Comparison of ENCODE assay signal across 1 cellular context in the genomic region with DNA sequence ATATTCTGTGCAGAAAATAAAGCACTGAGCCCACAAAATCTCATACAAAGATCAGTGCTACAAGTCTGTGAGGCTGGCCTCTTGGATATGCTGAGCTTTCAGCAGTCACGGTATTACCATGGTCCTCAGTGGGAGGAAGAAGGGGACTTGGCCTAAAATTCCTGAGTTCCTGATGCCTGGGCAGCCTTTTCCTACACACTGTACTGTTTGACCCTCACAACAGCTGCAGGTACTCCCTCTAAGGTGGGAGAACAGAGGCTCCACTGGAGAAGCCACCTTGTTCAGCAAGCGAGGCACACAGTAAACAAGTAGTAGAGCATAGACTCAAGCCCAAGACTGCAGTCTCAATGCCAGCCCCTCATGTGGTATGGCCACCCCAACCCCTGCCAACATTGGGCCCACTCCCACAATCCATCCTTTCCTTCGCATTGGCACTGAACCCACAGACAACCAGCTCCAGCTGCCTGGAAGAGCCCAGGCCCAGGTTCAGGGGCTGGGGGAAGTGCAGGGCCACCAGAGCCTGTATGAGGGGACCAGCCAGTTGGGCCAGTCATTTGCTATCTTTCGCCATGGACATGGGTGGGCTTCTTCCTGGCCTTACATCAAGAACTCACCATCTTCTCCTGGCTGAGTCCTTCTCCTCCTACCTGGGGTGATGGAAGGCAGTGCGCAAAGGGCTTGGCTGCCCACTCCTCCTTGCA.
TF ChIP-seq lines count a peak whose summit lies in the region.

No MANE protein-coding gene starts in this region.

TF ChIP-seq in HepG2, 621 proteins besides CTCF, POLR2A, EP300 and RAD21 (continued from another document and continues in another):
- TF ChIP-seq, protein P1, sequence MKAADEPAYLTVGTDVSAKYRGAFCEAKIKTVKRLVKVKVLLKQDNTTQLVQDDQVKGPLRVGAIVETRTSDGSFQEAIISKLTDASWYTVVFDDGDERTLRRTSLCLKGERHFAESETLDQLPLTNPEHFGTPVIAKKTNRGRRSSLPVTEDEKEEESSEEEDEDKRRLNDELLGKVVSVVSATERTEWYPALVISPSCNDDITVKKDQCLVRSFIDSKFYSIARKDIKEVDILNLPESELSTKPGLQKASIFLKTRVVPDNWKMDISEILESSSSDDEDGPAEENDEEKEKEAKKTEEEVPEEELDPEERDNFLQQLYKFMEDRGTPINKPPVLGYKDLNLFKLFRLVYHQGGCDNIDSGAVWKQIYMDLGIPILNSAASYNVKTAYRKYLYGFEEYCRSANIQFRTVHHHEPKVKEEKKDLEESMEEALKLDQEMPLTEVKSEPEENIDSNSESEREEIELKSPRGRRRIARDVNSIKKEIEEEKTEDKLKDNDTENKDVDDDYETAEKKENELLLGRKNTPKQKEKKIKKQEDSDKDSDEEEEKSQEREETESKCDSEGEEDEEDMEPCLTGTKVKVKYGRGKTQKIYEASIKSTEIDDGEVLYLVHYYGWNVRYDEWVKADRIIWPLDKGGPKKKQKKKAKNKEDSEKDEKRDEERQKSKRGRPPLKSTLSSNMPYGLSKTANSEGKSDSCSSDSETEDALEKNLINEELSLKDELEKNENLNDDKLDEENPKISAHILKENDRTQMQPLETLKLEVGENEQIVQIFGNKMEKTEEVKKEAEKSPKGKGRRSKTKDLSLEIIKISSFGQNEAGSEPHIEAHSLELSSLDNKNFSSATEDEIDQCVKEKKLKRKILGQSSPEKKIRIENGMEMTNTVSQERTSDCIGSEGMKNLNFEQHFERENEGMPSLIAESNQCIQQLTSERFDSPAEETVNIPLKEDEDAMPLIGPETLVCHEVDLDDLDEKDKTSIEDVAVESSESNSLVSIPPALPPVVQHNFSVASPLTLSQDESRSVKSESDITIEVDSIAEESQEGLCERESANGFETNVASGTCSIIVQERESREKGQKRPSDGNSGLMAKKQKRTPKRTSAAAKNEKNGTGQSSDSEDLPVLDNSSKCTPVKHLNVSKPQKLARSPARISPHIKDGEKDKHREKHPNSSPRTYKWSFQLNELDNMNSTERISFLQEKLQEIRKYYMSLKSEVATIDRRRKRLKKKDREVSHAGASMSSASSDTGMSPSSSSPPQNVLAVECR (CRISPR knock-in tag; IDR thresholded peaks at IDR 0.05; ENCODE audit: borderline replicate concordance) = no peak
- TF ChIP-seq NR3C1 (CRISPR knock-in tag; IDR thresholded peaks at IDR 0.05) (no peak), PHF5A (CRISPR knock-in tag; IDR thresholded peaks at IDR 0.05; ENCODE audit: low read depth, unreplicated experiment) (no peak), ZNF343 (CRISPR knock-in tag; IDR thresholded peaks at IDR 0.05) (no peak; the same call in 1 of the 2 replicates), FOXA1 (IDR thresholded peaks at IDR 0.05) (no peak), FOXA1 (CRISPR knock-in tag; IDR thresholded peaks at IDR 0.05) (no peak), ZNF773 (CRISPR knock-in tag; IDR thresholded peaks at IDR 0.05; ENCODE audit: borderline replicate concordance) (no peak), PHF21A (CRISPR knock-in tag; IDR thresholded peaks at IDR 0.05) (no peak), MAFK (conservative IDR thresholded peaks at IDR 0.05 in 1 of 2, IDR thresholded peaks at IDR 0.05 in 1 of 2; ENCODE audit: low read length in 2 of 2) (0 out of 4 replicates have a peak, but pooled peaks of 1 of the 2 experiments have one; percentile 0), SETDB1 (CRISPR knock-in tag; IDR thresholded peaks at IDR 0.05; ENCODE audit: borderline replicate concordance) (no peak), ZNF569 (CRISPR knock-in tag; IDR thresholded peaks at IDR 0.05; ENCODE audit: borderline replicate concordance) (no peak), SNRNP70 (IDR thresholded peaks at IDR 0.05; ENCODE audit: low read depth, low read length) (no peak), TEAD2 (CRISPR knock-in tag; IDR thresholded peaks at IDR 0.05) (no peak), FLYWCH1 (CRISPR knock-in tag; IDR thresholded peaks at IDR 0.05) (no peak), ZNF629 (CRISPR knock-in tag; conservative IDR thresholded peaks at IDR 0.05) (no peak), ZNF558 (CRISPR knock-in tag; IDR thresholded peaks at IDR 0.05; ENCODE audit: borderline replicate concordance) (no peak), TBX3 (IDR thresholded peaks at IDR 0.05; ENCODE audit: borderline replicate concordance) (no peak), ZSCAN21 (CRISPR knock-in tag; IDR thresholded peaks at IDR 0.05; ENCODE audit: borderline replicate concordance) (peak; percentile 15; the same call in 1 of the 2 replicates), ZNF496 (CRISPR knock-in tag; IDR thresholded peaks at IDR 0.05; ENCODE audit: insufficient replicate concordance) (no peak), CEBPB (IDR thresholded peaks at IDR 0.05; ENCODE audit: borderline replicate concordance, low read depth, low read length) (no peak), U2AF1 (optimal IDR thresholded peaks at IDR 0.05; ENCODE audit: low read depth, low read length) (no peak), SRF (IDR thresholded peaks at IDR 0.05; ENCODE audit: low read depth, low read length) (no peak), ZNF138 (CRISPR knock-in tag; IDR thresholded peaks at IDR 0.05; ENCODE audit: low read depth) (no peak), ZNF670 (CRISPR knock-in tag; IDR thresholded peaks at IDR 0.05; ENCODE audit: borderline replicate concordance) (no peak), ZNF3 (CRISPR knock-in tag; IDR thresholded peaks at IDR 0.05) (peak; percentile 59; the same call in 1 of the 2 replicates), ZNF234 (CRISPR knock-in tag; conservative IDR thresholded peaks at IDR 0.05) (no peak), SALL2 (CRISPR knock-in tag; IDR thresholded peaks at IDR 0.05) (0 out of 2 replicates have a peak, but pooled peaks have one; percentile 11), MYC (CRISPR knock-in tag; IDR thresholded peaks at IDR 0.05; ENCODE audit: borderline replicate concordance) (0 out of 2 replicates have a peak, but pooled peaks have one; percentile 3), DMAP1 (CRISPR knock-in tag; IDR thresholded peaks at IDR 0.05) (peak; percentile 5; the same call in 1 of the 2 replicates), ZNF563 (CRISPR knock-in tag; IDR thresholded peaks at IDR 0.05) (no peak), MTF2 (CRISPR knock-in tag; IDR thresholded peaks at IDR 0.05; ENCODE audit: borderline replicate concordance) (no peak), FOXK1 (CRISPR knock-in tag; IDR thresholded peaks at IDR 0.05; ENCODE audit: borderline replicate concordance, low read depth) (0 out of 2 replicates have a peak, but pooled peaks have one; percentile 2), TSC22D2 (CRISPR knock-in tag; IDR thresholded peaks at IDR 0.05; ENCODE audit: borderline replicate concordance) (no peak), ZNF33B (CRISPR knock-in tag; IDR thresholded peaks at IDR 0.05) (no peak), ZNF549 (CRISPR knock-in tag; IDR thresholded peaks at IDR 0.05) (no peak), HOXA5 (CRISPR knock-in tag; IDR thresholded peaks at IDR 0.05) (no peak), ZNF326 (CRISPR knock-in tag; IDR thresholded peaks at IDR 0.05; ENCODE audit: borderline replicate concordance) (no peak)
- TF ChIP-seq, protein P2, sequence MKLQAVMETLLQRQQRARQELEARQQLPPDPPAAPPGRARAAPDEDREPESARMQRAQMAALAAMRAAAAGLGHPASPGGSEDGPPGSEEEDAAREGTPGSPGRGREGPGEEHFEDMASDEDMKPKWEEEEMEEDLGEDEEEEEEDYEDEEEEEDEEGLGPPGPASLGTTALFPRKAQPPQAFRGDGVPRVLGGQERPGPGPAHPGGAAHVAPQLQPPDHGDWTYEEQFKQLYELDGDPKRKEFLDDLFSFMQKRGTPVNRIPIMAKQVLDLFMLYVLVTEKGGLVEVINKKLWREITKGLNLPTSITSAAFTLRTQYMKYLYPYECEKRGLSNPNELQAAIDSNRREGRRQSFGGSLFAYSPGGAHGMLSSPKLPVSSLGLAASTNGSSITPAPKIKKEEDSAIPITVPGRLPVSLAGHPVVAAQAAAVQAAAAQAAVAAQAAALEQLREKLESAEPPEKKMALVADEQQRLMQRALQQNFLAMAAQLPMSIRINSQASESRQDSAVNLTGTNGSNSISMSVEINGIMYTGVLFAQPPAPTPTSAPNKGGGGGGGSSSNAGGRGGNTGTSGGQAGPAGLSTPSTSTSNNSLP (IDR thresholded peaks at IDR 0.05; ENCODE audit: low read depth, low read length) = no peak
- TF ChIP-seq, protein P3, sequence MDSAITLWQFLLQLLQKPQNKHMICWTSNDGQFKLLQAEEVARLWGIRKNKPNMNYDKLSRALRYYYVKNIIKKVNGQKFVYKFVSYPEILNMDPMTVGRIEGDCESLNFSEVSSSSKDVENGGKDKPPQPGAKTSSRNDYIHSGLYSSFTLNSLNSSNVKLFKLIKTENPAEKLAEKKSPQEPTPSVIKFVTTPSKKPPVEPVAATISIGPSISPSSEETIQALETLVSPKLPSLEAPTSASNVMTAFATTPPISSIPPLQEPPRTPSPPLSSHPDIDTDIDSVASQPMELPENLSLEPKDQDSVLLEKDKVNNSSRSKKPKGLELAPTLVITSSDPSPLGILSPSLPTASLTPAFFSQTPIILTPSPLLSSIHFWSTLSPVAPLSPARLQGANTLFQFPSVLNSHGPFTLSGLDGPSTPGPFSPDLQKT (CRISPR knock-in tag; IDR thresholded peaks at IDR 0.05; ENCODE audit: borderline replicate concordance) = no peak
- TF ChIP-seq, protein P4, sequence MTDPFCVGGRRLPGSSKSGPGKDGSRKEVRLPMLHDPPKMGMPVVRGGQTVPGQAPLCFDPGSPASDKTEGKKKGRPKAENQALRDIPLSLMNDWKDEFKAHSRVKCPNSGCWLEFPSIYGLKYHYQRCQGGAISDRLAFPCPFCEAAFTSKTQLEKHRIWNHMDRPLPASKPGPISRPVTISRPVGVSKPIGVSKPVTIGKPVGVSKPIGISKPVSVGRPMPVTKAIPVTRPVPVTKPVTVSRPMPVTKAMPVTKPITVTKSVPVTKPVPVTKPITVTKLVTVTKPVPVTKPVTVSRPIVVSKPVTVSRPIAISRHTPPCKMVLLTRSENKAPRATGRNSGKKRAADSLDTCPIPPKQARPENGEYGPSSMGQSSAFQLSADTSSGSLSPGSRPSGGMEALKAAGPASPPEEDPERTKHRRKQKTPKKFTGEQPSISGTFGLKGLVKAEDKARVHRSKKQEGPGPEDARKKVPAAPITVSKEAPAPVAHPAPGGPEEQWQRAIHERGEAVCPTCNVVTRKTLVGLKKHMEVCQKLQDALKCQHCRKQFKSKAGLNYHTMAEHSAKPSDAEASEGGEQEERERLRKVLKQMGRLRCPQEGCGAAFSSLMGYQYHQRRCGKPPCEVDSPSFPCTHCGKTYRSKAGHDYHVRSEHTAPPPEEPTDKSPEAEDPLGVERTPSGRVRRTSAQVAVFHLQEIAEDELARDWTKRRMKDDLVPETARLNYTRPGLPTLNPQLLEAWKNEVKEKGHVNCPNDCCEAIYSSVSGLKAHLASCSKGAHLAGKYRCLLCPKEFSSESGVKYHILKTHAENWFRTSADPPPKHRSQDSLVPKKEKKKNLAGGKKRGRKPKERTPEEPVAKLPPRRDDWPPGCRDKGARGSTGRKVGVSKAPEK (CRISPR knock-in tag; IDR thresholded peaks at IDR 0.05; ENCODE audit: borderline replicate concordance) = no peak
- TF ChIP-seq, protein P5, sequence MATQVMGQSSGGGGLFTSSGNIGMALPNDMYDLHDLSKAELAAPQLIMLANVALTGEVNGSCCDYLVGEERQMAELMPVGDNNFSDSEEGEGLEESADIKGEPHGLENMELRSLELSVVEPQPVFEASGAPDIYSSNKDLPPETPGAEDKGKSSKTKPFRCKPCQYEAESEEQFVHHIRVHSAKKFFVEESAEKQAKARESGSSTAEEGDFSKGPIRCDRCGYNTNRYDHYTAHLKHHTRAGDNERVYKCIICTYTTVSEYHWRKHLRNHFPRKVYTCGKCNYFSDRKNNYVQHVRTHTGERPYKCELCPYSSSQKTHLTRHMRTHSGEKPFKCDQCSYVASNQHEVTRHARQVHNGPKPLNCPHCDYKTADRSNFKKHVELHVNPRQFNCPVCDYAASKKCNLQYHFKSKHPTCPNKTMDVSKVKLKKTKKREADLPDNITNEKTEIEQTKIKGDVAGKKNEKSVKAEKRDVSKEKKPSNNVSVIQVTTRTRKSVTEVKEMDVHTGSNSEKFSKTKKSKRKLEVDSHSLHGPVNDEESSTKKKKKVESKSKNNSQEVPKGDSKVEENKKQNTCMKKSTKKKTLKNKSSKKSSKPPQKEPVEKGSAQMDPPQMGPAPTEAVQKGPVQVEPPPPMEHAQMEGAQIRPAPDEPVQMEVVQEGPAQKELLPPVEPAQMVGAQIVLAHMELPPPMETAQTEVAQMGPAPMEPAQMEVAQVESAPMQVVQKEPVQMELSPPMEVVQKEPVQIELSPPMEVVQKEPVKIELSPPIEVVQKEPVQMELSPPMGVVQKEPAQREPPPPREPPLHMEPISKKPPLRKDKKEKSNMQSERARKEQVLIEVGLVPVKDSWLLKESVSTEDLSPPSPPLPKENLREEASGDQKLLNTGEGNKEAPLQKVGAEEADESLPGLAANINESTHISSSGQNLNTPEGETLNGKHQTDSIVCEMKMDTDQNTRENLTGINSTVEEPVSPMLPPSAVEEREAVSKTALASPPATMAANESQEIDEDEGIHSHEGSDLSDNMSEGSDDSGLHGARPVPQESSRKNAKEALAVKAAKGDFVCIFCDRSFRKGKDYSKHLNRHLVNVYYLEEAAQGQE (IDR thresholded peaks at IDR 0.05; ENCODE audit: borderline replicate concordance in 1 of 2, low read depth in 1 of 2, low read length in 2 of 2) = no peak
- TF ChIP-seq, protein P6, sequence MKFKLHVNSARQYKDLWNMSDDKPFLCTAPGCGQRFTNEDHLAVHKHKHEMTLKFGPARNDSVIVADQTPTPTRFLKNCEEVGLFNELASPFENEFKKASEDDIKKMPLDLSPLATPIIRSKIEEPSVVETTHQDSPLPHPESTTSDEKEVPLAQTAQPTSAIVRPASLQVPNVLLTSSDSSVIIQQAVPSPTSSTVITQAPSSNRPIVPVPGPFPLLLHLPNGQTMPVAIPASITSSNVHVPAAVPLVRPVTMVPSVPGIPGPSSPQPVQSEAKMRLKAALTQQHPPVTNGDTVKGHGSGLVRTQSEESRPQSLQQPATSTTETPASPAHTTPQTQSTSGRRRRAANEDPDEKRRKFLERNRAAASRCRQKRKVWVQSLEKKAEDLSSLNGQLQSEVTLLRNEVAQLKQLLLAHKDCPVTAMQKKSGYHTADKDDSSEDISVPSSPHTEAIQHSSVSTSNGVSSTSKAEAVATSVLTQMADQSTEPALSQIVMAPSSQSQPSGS (CRISPR knock-in tag; IDR thresholded peaks at IDR 0.05) = 0 out of 2 replicates have a peak, but pooled peaks have one; percentile 5
- TF ChIP-seq, protein P7, sequence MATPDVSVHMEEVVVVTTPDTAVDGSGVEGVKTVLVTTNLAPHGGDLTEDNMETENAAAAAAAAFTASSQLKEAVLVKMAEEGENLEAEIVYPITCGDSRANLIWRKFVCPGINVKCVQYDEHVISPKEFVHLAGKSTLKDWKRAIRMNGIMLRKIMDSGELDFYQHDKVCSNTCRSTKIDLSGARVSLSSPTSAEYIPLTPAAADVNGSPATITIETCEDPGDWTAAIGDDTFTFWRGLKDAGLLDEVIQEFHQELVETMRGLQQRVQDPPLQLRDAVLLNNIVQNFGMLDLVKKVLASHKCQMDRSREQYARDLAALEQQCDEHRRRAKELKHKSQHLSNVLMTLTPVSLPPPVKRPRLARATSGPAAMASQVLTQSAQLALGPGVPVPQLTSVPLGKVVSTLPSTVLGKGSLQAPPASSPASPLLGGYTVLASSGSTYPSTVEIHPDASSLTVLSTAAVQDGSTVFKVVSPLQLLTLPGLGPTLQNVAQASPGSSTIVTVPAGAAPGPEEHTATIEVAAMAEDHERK (CRISPR knock-in tag; IDR thresholded peaks at IDR 0.05; ENCODE audit: low read depth) = no peak
